In the genomic region with DNA sequence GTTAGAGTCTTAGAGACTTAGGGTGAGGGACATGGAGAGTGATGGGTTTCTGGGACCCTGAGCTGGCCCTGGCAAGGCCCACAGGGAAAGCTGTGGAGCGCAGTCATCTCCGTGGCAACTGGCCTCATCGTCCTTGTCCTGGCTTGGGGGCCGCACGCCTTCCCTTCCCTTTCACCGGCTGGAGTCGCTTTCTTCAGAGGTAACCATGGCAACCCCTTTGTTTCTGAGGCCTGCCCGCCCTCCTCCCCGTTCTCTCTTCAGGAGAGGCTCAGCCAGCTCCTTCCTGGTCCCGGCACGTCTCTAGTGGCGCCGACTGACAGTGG, we compare ENCODE assay signal across 18 cellular contexts. TPM values are rescaled to one million over a fixed set of nuclear protein-coding genes. Genes with fewer than 3 reads are reported as not detected.
DNase-seq lines count a peak whose midpoint lies in the region; ATAC-seq and TF ChIP-seq lines count a peak whose summit lies in the region.
"Had no signal": no experiment of that assay in that cellular context is flagged by ENCODE, and none has a peak within 500 bp of the region (broad histone marks: within the 10 kb centered on the region; RNA-seq: fewer than 3 reads in every experiment).

No MANE protein-coding gene starts in this region.

- H3K27ac ChIP-seq in GM23338 (ENCODE audit: low read depth), result no peak overlapping the region
- peak overlapping the region; percentile 35 for H3K27ac ChIP-seq in cingulate gyrus (ENCODE audit: low read depth, low read length)
- H3K27ac ChIP-seq: breast epithelium, uterus had no signal

- H3K36me3 Mint-ChIP-seq in GM23338 (ENCODE audit: low read depth) (0 out of 3 replicates have a peak, but pooled peaks cover 4% of the 10 kb centered on the region), nephron progenitor cell (ENCODE audit: low read depth) (peaks cover 4% of the 10 kb centered on the region)
- H3K36me3 Mint-ChIP-seq: memory B cell had no signal

- H3K4me1 ChIP-seq in GM23338 (ENCODE audit: insufficient read depth), result peaks cover 9% of the 10 kb centered on the region
- H3K4me1 ChIP-seq: breast epithelium, uterus had no signal

- no peaks in the 10 kb centered on the region for H3K9me3 Mint-ChIP-seq in GM23338
- no peaks in the 10 kb centered on the region for H3K9me3 Mint-ChIP-seq in nephron progenitor cell

- no peak overlapping the region for H3K4me2 ChIP-seq in GM23338

- H3K4me1 Mint-ChIP-seq in GM23338 (peaks cover 6% of the 10 kb centered on the region; the same call in 2 of the 3 replicates), nephron progenitor cell (peaks cover 41% of the 10 kb centered on the region)

- H3F3A ChIP-seq in GM23338 (replicated peaks; ENCODE audit: low read depth), result 0 out of 2 replicates have a peak, but pooled peaks cover 3% of the 10 kb centered on the region

- no peak for TF ChIP-seq CTCF in GM23338 (conservative IDR thresholded peaks at IDR 0.05; ENCODE audit: low read depth in 2 of 2)
- no peak for TF ChIP-seq CTCF in nephron progenitor cell (IDR thresholded peaks at IDR 0.05)

- no peaks in the 10 kb centered on the region for H3K9me2 ChIP-seq in GM23338 (ENCODE audit: insufficient read depth)

- H3K4me3 ChIP-seq in GM23338, result no peak overlapping the region
- H3K4me3 ChIP-seq: breast epithelium, skin epidermis, uterus had no signal

- H2AFZ ChIP-seq in GM23338, result no peak overlapping the region

- H3K27me3 Mint-ChIP-seq in GM23338 (ENCODE audit: insufficient read depth, low read depth, poor library complexity), result peaks cover 7% of the 10 kb centered on the region
- H3K27me3 Mint-ChIP-seq in nephron progenitor cell (ENCODE audit: low read depth, poor library complexity), result peaks cover 3% of the 10 kb centered on the region

- DNase-seq in GM23338 (ENCODE audit: low spot score) (peak; percentile 86), NCI-H146 (lab: John Stamatoyannopoulos, UW) (peak; percentile 78), nephron progenitor cell (peak; percentile 69), midbrain (lab: John Stamatoyannopoulos, UW) (no peak), amniotic stem cell (lab: John Stamatoyannopoulos, UW) (no peak)
- DNase-seq: activated CD4-positive, alpha-beta T cell treated with anti-CD3 and anti-CD28 coated beads for 4 hours; activated CD8-positive, alpha-beta memory T cell treated with anti-CD3 and anti-CD28 coated beads, Interleukin-2, amount 50 U/mL, for 48 hours; activated naive CD4-positive, alpha-beta T cell treated with anti-CD3 and anti-CD28 coated beads, Interleukin-2, amount 50 U/mL, for 16 hours; effector memory CD4-positive, alpha-beta T cell; occipital lobe; stimulated activated naive CD4-positive, alpha-beta T cell treated with Interleukin-2 at 50 U/mL for 16 hours; T-helper 17 cell; uterus had no signal

- ATAC-seq in GM23338 (peak; percentile 32), HG02885 (IDR thresholded peaks at IDR 0.05; ENCODE audit: poor library complexity, unreplicated experiment) (no peak)
- ATAC-seq: T-helper 17 cell had no signal

- H3K4me3 Mint-ChIP-seq in GM23338, result no peak overlapping the region
- no peak overlapping the region for H3K4me3 Mint-ChIP-seq in nephron progenitor cell
- H3K4me3 Mint-ChIP-seq: memory B cell had no signal

- H3K27me3 ChIP-seq in GM23338 (ENCODE audit: insufficient read depth), result no peaks in the 10 kb centered on the region
- H3K27me3 ChIP-seq: breast epithelium, uterus had no signal

- H4K20me1 ChIP-seq in GM23338 (replicated peaks; ENCODE audit: insufficient read depth), result peaks cover 13% of the 10 kb centered on the region

- peaks cover 27% of the 10 kb centered on the region for H3K79me2 ChIP-seq in GM23338 (replicated peaks; ENCODE audit: insufficient read depth)

- no peaks in the 10 kb centered on the region for H3K36me3 ChIP-seq in GM23338 (ENCODE audit: insufficient read depth)
- H3K36me3 ChIP-seq: breast epithelium, uterus had no signal

- H3K27ac Mint-ChIP-seq in GM23338 (no peak overlapping the region), nephron progenitor cell (no peak overlapping the region)
- H3K27ac Mint-ChIP-seq: memory B cell had no signal

TF ChIP-seq in GM23338, 12 proteins besides CTCF, POLR2A, EP300 and RAD21 (continues in another document):
- no peak for TF ChIP-seq ZNF114 (CRISPR knock-in tag; IDR thresholded peaks at IDR 0.05)
- TF ChIP-seq, protein P1, sequence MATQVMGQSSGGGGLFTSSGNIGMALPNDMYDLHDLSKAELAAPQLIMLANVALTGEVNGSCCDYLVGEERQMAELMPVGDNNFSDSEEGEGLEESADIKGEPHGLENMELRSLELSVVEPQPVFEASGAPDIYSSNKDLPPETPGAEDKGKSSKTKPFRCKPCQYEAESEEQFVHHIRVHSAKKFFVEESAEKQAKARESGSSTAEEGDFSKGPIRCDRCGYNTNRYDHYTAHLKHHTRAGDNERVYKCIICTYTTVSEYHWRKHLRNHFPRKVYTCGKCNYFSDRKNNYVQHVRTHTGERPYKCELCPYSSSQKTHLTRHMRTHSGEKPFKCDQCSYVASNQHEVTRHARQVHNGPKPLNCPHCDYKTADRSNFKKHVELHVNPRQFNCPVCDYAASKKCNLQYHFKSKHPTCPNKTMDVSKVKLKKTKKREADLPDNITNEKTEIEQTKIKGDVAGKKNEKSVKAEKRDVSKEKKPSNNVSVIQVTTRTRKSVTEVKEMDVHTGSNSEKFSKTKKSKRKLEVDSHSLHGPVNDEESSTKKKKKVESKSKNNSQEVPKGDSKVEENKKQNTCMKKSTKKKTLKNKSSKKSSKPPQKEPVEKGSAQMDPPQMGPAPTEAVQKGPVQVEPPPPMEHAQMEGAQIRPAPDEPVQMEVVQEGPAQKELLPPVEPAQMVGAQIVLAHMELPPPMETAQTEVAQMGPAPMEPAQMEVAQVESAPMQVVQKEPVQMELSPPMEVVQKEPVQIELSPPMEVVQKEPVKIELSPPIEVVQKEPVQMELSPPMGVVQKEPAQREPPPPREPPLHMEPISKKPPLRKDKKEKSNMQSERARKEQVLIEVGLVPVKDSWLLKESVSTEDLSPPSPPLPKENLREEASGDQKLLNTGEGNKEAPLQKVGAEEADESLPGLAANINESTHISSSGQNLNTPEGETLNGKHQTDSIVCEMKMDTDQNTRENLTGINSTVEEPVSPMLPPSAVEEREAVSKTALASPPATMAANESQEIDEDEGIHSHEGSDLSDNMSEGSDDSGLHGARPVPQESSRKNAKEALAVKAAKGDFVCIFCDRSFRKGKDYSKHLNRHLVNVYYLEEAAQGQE (IDR thresholded peaks at IDR 0.05; ENCODE audit: unreplicated experiment), result no peak

RNA-seq across cellular contexts. Expression of a gene that starts 1.7 kb away (rescaled TPM):
- 24.2 and 31.2 TPM in 2 replicates for total RNA-seq in GM23338 (2014; rRNA removed; shearing (Covaris generic))
- 16.6 and 19.4 TPM in 2 replicates for polyA plus RNA-seq in GM23338 (2016; fragmentation: Nextera tagmentation; extraction: Ambion mirVana)

RNA-seq across cellular contexts. Expression of a gene that starts 16.6 kb away (rescaled TPM):
- total RNA-seq in GM23338 (2014; rRNA removed; shearing (Covaris generic)), result 2.9 and 5.2 TPM in 2 replicates
- 1.5 and 2.0 TPM in 2 replicates for polyA plus RNA-seq in GM23338 (2016; fragmentation: Nextera tagmentation; extraction: Ambion mirVana)
- total RNA-seq: breast epithelium, T-helper 17 cell, uterus had no signal

RNA-seq across cellular contexts. Expression of a gene that starts 53.8 kb away (rescaled TPM):
- total RNA-seq in GM23338 (2014; rRNA removed; shearing (Covaris generic)), result 11.3 and 13.6 TPM in 2 replicates
- polyA plus RNA-seq in GM23338 (2016; fragmentation: Nextera tagmentation; extraction: Ambion mirVana), result 11.7 and 15.4 TPM in 2 replicates

Comparison
In these comparisons a context has a peak if more than half of its experiments do, and no peak if none do; other contexts are left out.
1. DNase-seq: peak in GM23338 (single experiment), NCI-H146 (single experiment) and nephron progenitor cell (single experiment); none in midbrain (single experiment) and amniotic stem cell (single experiment).